16 cellular contexts compared by ENCODE assay signal in the genomic region with DNA sequence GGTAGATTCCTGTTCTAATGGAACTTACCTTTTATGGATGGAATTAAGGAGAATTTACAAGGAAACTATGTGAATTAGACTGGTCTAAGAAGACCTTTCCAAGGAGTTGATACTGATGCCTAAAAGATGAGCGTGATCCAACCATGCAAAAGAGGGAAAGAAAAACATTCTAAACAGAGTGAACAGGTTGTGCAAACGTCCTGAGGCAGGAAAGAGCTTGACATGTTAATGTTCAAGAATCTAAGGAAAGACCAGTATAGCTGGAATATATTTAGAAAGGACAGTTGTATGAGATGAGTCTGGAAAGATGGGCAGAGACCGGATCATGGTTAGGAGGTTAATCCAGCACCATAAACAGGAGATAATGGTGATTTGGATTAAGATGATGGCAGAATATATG. TPM values are rescaled to one million over a fixed set of nuclear protein-coding genes. Genes with fewer than 3 reads are reported as not detected.
DNase-seq lines count a peak whose midpoint lies in the region; ATAC-seq and TF ChIP-seq lines count a peak whose summit lies in the region.
"Had no signal": no experiment of that assay in that cellular context is flagged by ENCODE, and none has a peak within 500 bp of the region (broad histone marks: within the 10 kb centered on the region; RNA-seq: fewer than 3 reads in every experiment).

No MANE protein-coding gene starts in this region.

- no peak for ATAC-seq in activated naive CD8-positive, alpha-beta T cell treated with anti-CD3 and anti-CD28 coated beads, Interleukin-2, amount 10 ng/mL, durations not matched to agents 7 days and 5 days (ENCODE audit: low read depth)
- no peak for ATAC-seq in HG03280 (IDR thresholded peaks at IDR 0.05; ENCODE audit: unreplicated experiment)
- ATAC-seq: sciatic nerve, T-cell had no signal

- DNase-seq in T-helper 2 cell treated with Interferon-gamma antibody and Interleukin-4, amounts not matched to agents 5 μg/mL and 100 μg/mL, for 36 hours (ENCODE audit: low spot score), result no peak
- DNase-seq in T-helper 2 cell (no peak), nephron progenitor cell (no peak), A172 (ENCODE audit: low spot score) (no peak)
- no peak for DNase-seq in Jurkat, Clone E6-1 (ENCODE audit: low read depth, low spot score)
- no peak for DNase-seq in activated naive CD8-positive, alpha-beta T cell treated with anti-CD3 and anti-CD28 coated beads, Interleukin-2, amount 10 ng/mL, durations not matched to agents 7 days and 5 days
- DNase-seq in activated CD4-positive, CD25-positive, alpha-beta regulatory T cell (lab: John Stamatoyannopoulos, UW), result no peak
- DNase-seq: 8988T, brain microvascular endothelial cell, DMS153, H7, hypothalamus, NCI-H2029 treated with DMSO at 0.1 percent for 48 hours, T-cell had no signal

- H3K4me1 Mint-ChIP-seq in T-helper 2 cell treated with Interferon-gamma antibody and Interleukin-4, amounts not matched to agents 5 μg/mL and 100 μg/mL, for 36 hours (ENCODE audit: low read depth), result peaks cover 55% of the 10 kb centered on the region
- H3K4me1 Mint-ChIP-seq in activated naive CD8-positive, alpha-beta T cell treated with anti-CD3 and anti-CD28 coated beads, Interleukin-2, amount 10 ng/mL, durations not matched to agents 7 days and 5 days, result peaks cover 45% of the 10 kb centered on the region
- H3K4me1 Mint-ChIP-seq in nephron progenitor cell, result peaks cover 56% of the 10 kb centered on the region

- no peaks in the 10 kb centered on the region for H3K36me3 Mint-ChIP-seq in T-helper 2 cell treated with Interferon-gamma antibody and Interleukin-4, amounts not matched to agents 5 μg/mL and 100 μg/mL, for 36 hours (ENCODE audit: low read depth)
- H3K36me3 Mint-ChIP-seq in activated naive CD8-positive, alpha-beta T cell treated with anti-CD3 and anti-CD28 coated beads, Interleukin-2, amount 10 ng/mL, durations not matched to agents 7 days and 5 days, result no peaks in the 10 kb centered on the region
- H3K36me3 Mint-ChIP-seq in nephron progenitor cell (ENCODE audit: low read depth), result no peaks in the 10 kb centered on the region
- H3K36me3 Mint-ChIP-seq: T-cell had no signal

- H3K27me3 Mint-ChIP-seq in T-helper 2 cell treated with Interferon-gamma antibody and Interleukin-4, amounts not matched to agents 5 μg/mL and 100 μg/mL, for 36 hours (ENCODE audit: low read depth), result no peaks in the 10 kb centered on the region
- H3K27me3 Mint-ChIP-seq in activated naive CD8-positive, alpha-beta T cell treated with anti-CD3 and anti-CD28 coated beads, Interleukin-2, amount 10 ng/mL, durations not matched to agents 7 days and 5 days, result no peaks in the 10 kb centered on the region
- no peaks in the 10 kb centered on the region for H3K27me3 Mint-ChIP-seq in nephron progenitor cell (ENCODE audit: low read depth, poor library complexity)
- H3K27me3 Mint-ChIP-seq: T-cell had no signal

- no peak for TF ChIP-seq CTCF in nephron progenitor cell (IDR thresholded peaks at IDR 0.05)

- H3K4me3 ChIP-seq in Jurkat, Clone E6-1 (ENCODE audit: low read length), result peak overlapping the region; percentile 85

- no peaks in the 10 kb centered on the region for H3K9me3 Mint-ChIP-seq in T-helper 2 cell treated with Interferon-gamma antibody and Interleukin-4, amounts not matched to agents 5 μg/mL and 100 μg/mL, for 36 hours
- H3K9me3 Mint-ChIP-seq in activated naive CD8-positive, alpha-beta T cell treated with anti-CD3 and anti-CD28 coated beads, Interleukin-2, amount 10 ng/mL, durations not matched to agents 7 days and 5 days, result no peaks in the 10 kb centered on the region
- no peaks in the 10 kb centered on the region for H3K9me3 Mint-ChIP-seq in nephron progenitor cell
- H3K9me3 Mint-ChIP-seq: T-cell had no signal

- peak overlapping the region; percentile 99 for H3K27ac Mint-ChIP-seq in T-helper 2 cell treated with Interferon-gamma antibody and Interleukin-4, amounts not matched to agents 5 μg/mL and 100 μg/mL, for 36 hours
- peak overlapping the region; percentile 99 for H3K27ac Mint-ChIP-seq in activated naive CD8-positive, alpha-beta T cell treated with anti-CD3 and anti-CD28 coated beads, Interleukin-2, amount 10 ng/mL, durations not matched to agents 7 days and 5 days
- no peak overlapping the region for H3K27ac Mint-ChIP-seq in nephron progenitor cell

- H3K4me3 Mint-ChIP-seq in T-helper 2 cell treated with Interferon-gamma antibody and Interleukin-4, amounts not matched to agents 5 μg/mL and 100 μg/mL, for 36 hours, result peak overlapping the region; percentile 100
- peak overlapping the region; percentile 99 for H3K4me3 Mint-ChIP-seq in activated naive CD8-positive, alpha-beta T cell treated with anti-CD3 and anti-CD28 coated beads, Interleukin-2, amount 10 ng/mL, durations not matched to agents 7 days and 5 days
- peak overlapping the region; percentile 97 for H3K4me3 Mint-ChIP-seq in nephron progenitor cell

- POLR2A ChIA-PET in activated naive CD8-positive, alpha-beta T cell treated with anti-CD3 and anti-CD28 coated beads, Interleukin-2, amount 10 ng/mL, durations not matched to agents 7 days and 5 days (lab: Charles Lee), result interaction anchor here (2.1 kb wide), 2 partner anchors 22 to 291 kb away, joined by 9 to 14 read pairs; a partner anchor contains a TSS

RNA-seq across cellular contexts. Expression of a gene that starts 1.3 kb away (rescaled TPM):
- polyA plus RNA-seq in Jurkat, Clone E6-1 (2012; ENCODE audit: insufficient read depth, insufficient read length), result 16.0 TPM
- total RNA-seq in activated naive CD8-positive, alpha-beta T cell treated with anti-CD3 and anti-CD28 coated beads, Interleukin-2, amount 10 ng/mL, durations not matched to agents 7 days and 5 days, result 10 to 100 TPM in 1 of 2 experiments, 1 to 10 TPM in 1; 8.8 to 10.6 TPM
- 30.1 and 34.5 TPM in 2 replicates for total RNA-seq in A172 (2014; rRNA removed; shearing (Covaris generic))

RNA-seq across cellular contexts. Expression of a gene that starts 2.6 kb away (rescaled TPM):
- polyA plus RNA-seq in Jurkat, Clone E6-1 (2012; ENCODE audit: insufficient read depth, insufficient read length), result 24.0 TPM
- total RNA-seq in activated naive CD8-positive, alpha-beta T cell treated with anti-CD3 and anti-CD28 coated beads, Interleukin-2, amount 10 ng/mL, durations not matched to agents 7 days and 5 days, result 10 to 100 TPM; 21.3 to 25.6 TPM
- total RNA-seq in A172 (2014; rRNA removed; shearing (Covaris generic)), result 86.6 and 96.9 TPM in 2 replicates
